In the genomic region with DNA sequence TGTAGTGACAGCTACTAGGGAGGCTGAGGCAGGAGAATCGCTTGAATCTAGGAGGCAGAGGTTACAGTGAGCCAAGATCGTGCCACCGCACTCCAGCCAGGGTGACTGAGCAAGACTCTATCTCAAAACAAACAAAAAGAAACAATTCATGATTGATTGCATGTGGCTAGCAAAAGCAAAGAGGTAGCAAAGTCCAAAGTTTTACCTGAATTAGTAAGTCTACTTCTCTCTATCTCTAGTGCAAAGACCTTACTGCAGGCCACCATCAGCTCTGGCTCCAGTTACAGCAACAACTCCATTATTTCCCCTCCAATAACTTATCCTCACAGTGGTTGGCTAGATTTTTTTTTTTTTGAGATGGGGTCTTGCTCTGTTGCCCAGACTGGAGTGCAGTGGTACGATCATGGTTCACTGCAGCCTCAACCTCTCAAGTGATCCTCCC, we compare ENCODE assay signal across 23 cellular contexts.
"Had no signal": no experiment of that assay in that cellular context is flagged by ENCODE, and none has a peak within 500 bp of the region (broad histone marks: within the 10 kb centered on the region; RNA-seq: fewer than 3 reads in every experiment).

No MANE protein-coding gene starts in this region.

- H3K4me3 ChIP-seq: coronary artery, left lung, neural progenitor cell, tibial artery, uterus had no signal

- H3K36me3 ChIP-seq: left lung, neural progenitor cell, tibial artery, uterus had no signal

- H3K4me1 Mint-ChIP-seq: brain; neural progenitor cell; stimulated activated naive B cell treated with anti-CD40 and anti-IgM and Interleukin-4, amounts not matched to agents 10 μg/mL and 1 μg/mL and 100 μg/mL, for 72 hours had no signal

- H3K4me1 ChIP-seq: left lung, neural progenitor cell, tibial artery, uterus had no signal

- H3K9me3 Mint-ChIP-seq: activated CD4-positive, alpha-beta T cell treated with anti-CD3 and anti-CD28 coated beads, Interleukin-2, amount 10 ng/mL, durations not matched to agents 7 days and 5 days; activated naive CD8-positive, alpha-beta T cell treated with anti-CD3 and anti-CD28 coated beads, Interleukin-2, amount 10 ng/mL, durations not matched to agents 7 days and 5 days; activated T-cell treated with anti-CD3 and anti-CD28 coated beads, Interleukin-2, amount 50 U/mL, for 24 hours; activated T-helper 2 cell treated with anti-CD3 and anti-CD28 coated beads, Interferon-gamma antibody, Interleukin-2, Interleukin-4, amounts not matched to agents 10 μg/mL and 5 μg/mL and 100 μg/mL, durations not matched to agents 14 hours and 24 hours and 36 hours; brain; naive thymus-derived CD4-positive, alpha-beta T cell; neural progenitor cell; stimulated activated naive B cell treated with anti-CD40 and anti-IgM and Interleukin-4, amounts not matched to agents 10 μg/mL and 1 μg/mL and 100 μg/mL, for 72 hours; T-helper 2 cell treated with Interferon-gamma antibody and Interleukin-4, amounts not matched to agents 5 μg/mL and 100 μg/mL, for 36 hours had no signal

- H3K27ac Mint-ChIP-seq: activated CD4-positive, alpha-beta T cell treated with anti-CD3 and anti-CD28 coated beads, Interleukin-2, amount 10 ng/mL, durations not matched to agents 7 days and 5 days; activated CD8-positive, alpha-beta T cell treated with anti-CD3 and anti-CD28 coated beads, Interleukin-2, amount 10 ng/mL, durations not matched to agents 7 days and 5 days; activated naive CD8-positive, alpha-beta T cell treated with anti-CD3 and anti-CD28 coated beads, Interleukin-2, amount 10 ng/mL, durations not matched to agents 7 days and 5 days; activated T-cell treated with anti-CD3 and anti-CD28 coated beads, Interleukin-2, amount 50 U/mL, for 24 hours; activated T-helper 2 cell treated with anti-CD3 and anti-CD28 coated beads, Interferon-gamma antibody, Interleukin-2, Interleukin-4, amounts not matched to agents 10 μg/mL and 5 μg/mL and 100 μg/mL, durations not matched to agents 14 hours and 24 hours and 36 hours; brain; neural progenitor cell; stimulated activated naive B cell treated with anti-CD40 and anti-IgM and Interleukin-4, amounts not matched to agents 10 μg/mL and 1 μg/mL and 100 μg/mL, for 72 hours; T-helper 2 cell treated with Interferon-gamma antibody and Interleukin-4, amounts not matched to agents 5 μg/mL and 100 μg/mL, for 36 hours had no signal

- H3K27me3 ChIP-seq: left lung, neural progenitor cell, tibial artery, uterus had no signal

- H3K4me3 Mint-ChIP-seq: activated CD4-positive, alpha-beta T cell treated with anti-CD3 and anti-CD28 coated beads, Interleukin-2, amount 10 ng/mL, durations not matched to agents 7 days and 5 days; activated CD8-positive, alpha-beta T cell treated with anti-CD3 and anti-CD28 coated beads, Interleukin-2, amount 10 ng/mL, durations not matched to agents 7 days and 5 days; activated naive CD8-positive, alpha-beta T cell treated with anti-CD3 and anti-CD28 coated beads, Interleukin-2, amount 10 ng/mL, durations not matched to agents 7 days and 5 days; activated T-cell treated with anti-CD3 and anti-CD28 coated beads, Interleukin-2, amount 50 U/mL, for 24 hours; brain; naive thymus-derived CD4-positive, alpha-beta T cell; stimulated activated naive B cell treated with anti-CD40 and anti-IgM and Interleukin-4, amounts not matched to agents 10 μg/mL and 1 μg/mL and 100 μg/mL, for 72 hours; T-helper 2 cell treated with Interferon-gamma antibody and Interleukin-4, amounts not matched to agents 5 μg/mL and 100 μg/mL, for 36 hours had no signal

- H3K27ac ChIP-seq: coronary artery, left lung, neural progenitor cell, tibial artery, uterus had no signal

- H3K36me3 Mint-ChIP-seq: activated naive CD8-positive, alpha-beta T cell treated with anti-CD3 and anti-CD28 coated beads, Interleukin-2, amount 10 ng/mL, durations not matched to agents 7 days and 5 days; brain; neural progenitor cell; stimulated activated naive B cell treated with anti-CD40 and anti-IgM and Interleukin-4, amounts not matched to agents 10 μg/mL and 1 μg/mL and 100 μg/mL, for 72 hours had no signal

- DNase-seq: activated CD4-positive, alpha-beta T cell treated with anti-CD3 and anti-CD28 coated beads, Interleukin-2, amount 10 ng/mL, durations not matched to agents 7 days and 5 days; activated CD8-positive, alpha-beta T cell treated with anti-CD3 and anti-CD28 coated beads, Interleukin-2, amount 10 ng/mL, durations not matched to agents 7 days and 5 days; activated naive CD4-positive, alpha-beta T cell treated with Interleukin-2 at 50 U/mL for 16 hours; activated naive CD8-positive, alpha-beta T cell treated with anti-CD3 and anti-CD28 coated beads, Interleukin-2, amount 10 ng/mL, durations not matched to agents 7 days and 5 days; activated T-cell treated with anti-CD3 and anti-CD28 coated beads, Interleukin-2, amount 50 U/mL, for 24 hours; amygdala; caudate nucleus; erythroblast; foreskin melanocyte; glutamatergic neuron; hypothalamus; left lung; mammary epithelial cell; midbrain; naive thymus-derived CD4-positive, alpha-beta T cell; stimulated activated naive B cell treated with anti-CD40 and anti-IgM and Interleukin-4, amounts not matched to agents 10 μg/mL and 1 μg/mL and 100 μg/mL, for 72 hours; tibial artery; uterus had no signal

- H3K9me3 ChIP-seq: left lung, tibial artery, uterus had no signal

- H3K4me2 ChIP-seq: neural progenitor cell had no signal

- H2AFZ ChIP-seq: neural progenitor cell had no signal

- H3K9ac ChIP-seq: neural progenitor cell had no signal

- H3K27me3 Mint-ChIP-seq: activated CD4-positive, alpha-beta T cell treated with anti-CD3 and anti-CD28 coated beads, Interleukin-2, amount 10 ng/mL, durations not matched to agents 7 days and 5 days; activated naive CD8-positive, alpha-beta T cell treated with anti-CD3 and anti-CD28 coated beads, Interleukin-2, amount 10 ng/mL, durations not matched to agents 7 days and 5 days; activated T-cell treated with anti-CD3 and anti-CD28 coated beads, Interleukin-2, amount 50 U/mL, for 24 hours; naive thymus-derived CD4-positive, alpha-beta T cell; stimulated activated naive B cell treated with anti-CD40 and anti-IgM and Interleukin-4, amounts not matched to agents 10 μg/mL and 1 μg/mL and 100 μg/mL, for 72 hours had no signal
